Comparison of ENCODE assay signal across 1 cellular context in the genomic region with DNA sequence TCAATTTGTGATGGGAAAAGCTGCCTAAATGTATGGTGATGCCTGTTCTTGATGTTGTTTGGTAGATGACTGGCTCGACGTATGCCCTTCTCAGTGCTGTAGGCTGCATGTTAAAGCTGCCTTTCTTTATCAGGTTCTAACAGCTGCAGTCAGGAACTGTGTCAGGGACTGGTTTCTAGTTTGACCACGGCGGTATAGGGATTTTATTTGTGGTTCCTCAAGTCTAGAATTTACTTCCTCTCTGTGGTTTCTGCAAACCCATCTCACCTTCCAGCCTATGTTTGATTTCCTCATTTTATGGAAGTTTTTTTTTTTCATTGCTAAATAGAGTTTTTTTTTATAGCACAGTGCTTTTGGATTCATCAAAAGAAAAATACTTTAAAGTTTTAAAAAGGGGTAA.
TF ChIP-seq lines count a peak whose summit lies in the region.

No MANE protein-coding gene starts in this region.

TF ChIP-seq in GM12878, 131 proteins besides CTCF, POLR2A, EP300 and RAD21 (continues in another document):
- no peak for TF ChIP-seq CHD2 (IDR thresholded peaks at IDR 0.05; ENCODE audit: borderline replicate concordance, low read depth, low read length)
- TF ChIP-seq POU2F2 (IDR thresholded peaks at IDR 0.05; ENCODE audit: borderline replicate concordance, low read depth, low read length): 0 out of 3 replicates have a peak, but pooled peaks have one; percentile 41
- 0 out of 2 replicates have a peak, but pooled peaks have one; percentile 42 for TF ChIP-seq DPF2 (IDR thresholded peaks at IDR 0.05)
- TF ChIP-seq IRF4 (IDR thresholded peaks at IDR 0.05; ENCODE audit: low read depth, low read length): 0 out of 2 replicates have a peak, but pooled peaks have one; percentile 31
- peak; percentile 30; the same call in 1 of the 2 replicates for TF ChIP-seq JUNB (IDR thresholded peaks at IDR 0.05)
- TF ChIP-seq TBL1XR1 (IDR thresholded peaks at IDR 0.05; ENCODE audit: low read depth, low read length): peak; percentile 71; the same call in 1 of the 2 replicates
- TF ChIP-seq, protein P1, sequence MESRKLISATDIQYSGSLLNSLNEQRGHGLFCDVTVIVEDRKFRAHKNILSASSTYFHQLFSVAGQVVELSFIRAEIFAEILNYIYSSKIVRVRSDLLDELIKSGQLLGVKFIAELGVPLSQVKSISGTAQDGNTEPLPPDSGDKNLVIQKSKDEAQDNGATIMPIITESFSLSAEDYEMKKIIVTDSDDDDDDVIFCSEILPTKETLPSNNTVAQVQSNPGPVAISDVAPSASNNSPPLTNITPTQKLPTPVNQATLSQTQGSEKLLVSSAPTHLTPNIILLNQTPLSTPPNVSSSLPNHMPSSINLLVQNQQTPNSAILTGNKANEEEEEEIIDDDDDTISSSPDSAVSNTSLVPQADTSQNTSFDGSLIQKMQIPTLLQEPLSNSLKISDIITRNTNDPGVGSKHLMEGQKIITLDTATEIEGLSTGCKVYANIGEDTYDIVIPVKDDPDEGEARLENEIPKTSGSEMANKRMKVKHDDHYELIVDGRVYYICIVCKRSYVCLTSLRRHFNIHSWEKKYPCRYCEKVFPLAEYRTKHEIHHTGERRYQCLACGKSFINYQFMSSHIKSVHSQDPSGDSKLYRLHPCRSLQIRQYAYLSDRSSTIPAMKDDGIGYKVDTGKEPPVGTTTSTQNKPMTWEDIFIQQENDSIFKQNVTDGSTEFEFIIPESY (IDR thresholded peaks at IDR 0.05): no peak
- TF ChIP-seq, protein P2, sequence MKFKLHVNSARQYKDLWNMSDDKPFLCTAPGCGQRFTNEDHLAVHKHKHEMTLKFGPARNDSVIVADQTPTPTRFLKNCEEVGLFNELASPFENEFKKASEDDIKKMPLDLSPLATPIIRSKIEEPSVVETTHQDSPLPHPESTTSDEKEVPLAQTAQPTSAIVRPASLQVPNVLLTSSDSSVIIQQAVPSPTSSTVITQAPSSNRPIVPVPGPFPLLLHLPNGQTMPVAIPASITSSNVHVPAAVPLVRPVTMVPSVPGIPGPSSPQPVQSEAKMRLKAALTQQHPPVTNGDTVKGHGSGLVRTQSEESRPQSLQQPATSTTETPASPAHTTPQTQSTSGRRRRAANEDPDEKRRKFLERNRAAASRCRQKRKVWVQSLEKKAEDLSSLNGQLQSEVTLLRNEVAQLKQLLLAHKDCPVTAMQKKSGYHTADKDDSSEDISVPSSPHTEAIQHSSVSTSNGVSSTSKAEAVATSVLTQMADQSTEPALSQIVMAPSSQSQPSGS (IDR thresholded peaks at IDR 0.05; ENCODE audit: low read length): peak; percentile 72; the same call in 1 of the 2 replicates
- peak; percentile 87 for TF ChIP-seq IKZF1 (conservative IDR thresholded peaks at IDR 0.05)
- 0 out of 2 replicates have a peak, but pooled peaks have one; percentile 40 for TF ChIP-seq GABPA (IDR thresholded peaks at IDR 0.05; ENCODE audit: low read depth)
- TF ChIP-seq SPI1 (IDR thresholded peaks at IDR 0.05; ENCODE audit: borderline replicate concordance, insufficient read depth, low read depth, low read length): peak; percentile 88
- no peak for TF ChIP-seq TAF1 (IDR thresholded peaks at IDR 0.05; ENCODE audit: borderline replicate concordance, low read depth, low read length)
- TF ChIP-seq EED (IDR thresholded peaks at IDR 0.05; ENCODE audit: low read depth): peak; percentile 87
- TF ChIP-seq RUNX3 (IDR thresholded peaks at IDR 0.05; ENCODE audit: low read length): peak; percentile 100
- no peak for TF ChIP-seq PAX8 (IDR thresholded peaks at IDR 0.05)
- TF ChIP-seq YBX1 (IDR thresholded peaks at IDR 0.05): no peak
- peak; percentile 61 for TF ChIP-seq ATF7 (IDR thresholded peaks at IDR 0.05; ENCODE audit: low read depth)
- TF ChIP-seq, protein P3, sequence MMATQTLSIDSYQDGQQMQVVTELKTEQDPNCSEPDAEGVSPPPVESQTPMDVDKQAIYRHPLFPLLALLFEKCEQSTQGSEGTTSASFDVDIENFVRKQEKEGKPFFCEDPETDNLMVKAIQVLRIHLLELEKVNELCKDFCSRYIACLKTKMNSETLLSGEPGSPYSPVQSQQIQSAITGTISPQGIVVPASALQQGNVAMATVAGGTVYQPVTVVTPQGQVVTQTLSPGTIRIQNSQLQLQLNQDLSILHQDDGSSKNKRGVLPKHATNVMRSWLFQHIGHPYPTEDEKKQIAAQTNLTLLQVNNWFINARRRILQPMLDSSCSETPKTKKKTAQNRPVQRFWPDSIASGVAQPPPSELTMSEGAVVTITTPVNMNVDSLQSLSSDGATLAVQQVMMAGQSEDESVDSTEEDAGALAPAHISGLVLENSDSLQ (IDR thresholded peaks at IDR 0.05): 0 out of 2 replicates have a peak, but pooled peaks have one; percentile 27
- 0 out of 2 replicates have a peak, but pooled peaks have one; percentile 35 for TF ChIP-seq ZNF217 (IDR thresholded peaks at IDR 0.05)
- peak; percentile 91 for TF ChIP-seq MLLT1 (IDR thresholded peaks at IDR 0.05)
- TF ChIP-seq BCL11A (IDR thresholded peaks at IDR 0.05; ENCODE audit: low read depth, low read length): peak; percentile 82
- peak; percentile 48; the same call in 1 of the 2 replicates for TF ChIP-seq NBN (IDR thresholded peaks at IDR 0.05)
- TF ChIP-seq BRCA1 (IDR thresholded peaks at IDR 0.05; ENCODE audit: low read depth, low read length): no peak
- no peak for TF ChIP-seq POLR2AphosphoS5 (IDR thresholded peaks at IDR 0.05; ENCODE audit: low read length)
- peak; percentile 74 for TF ChIP-seq ZNF384 (IDR thresholded peaks at IDR 0.05; ENCODE audit: borderline replicate concordance, low read depth, low read length)
- TF ChIP-seq MTA2 (IDR thresholded peaks at IDR 0.05; ENCODE audit: low read depth): peak; percentile 73
- peak; percentile 93 for TF ChIP-seq TCF12 (IDR thresholded peaks at IDR 0.05; ENCODE audit: low read depth, low read length)
- peak; percentile 55; the same call in 1 of the 2 replicates for TF ChIP-seq CREM (IDR thresholded peaks at IDR 0.05; ENCODE audit: low read depth)
- TF ChIP-seq KLF5 (IDR thresholded peaks at IDR 0.05; ENCODE audit: partially characterized antibody): no peak
- peak; percentile 68; the same call in 1 of the 2 replicates for TF ChIP-seq NR2F1 (conservative IDR thresholded peaks at IDR 0.05)
- TF ChIP-seq NFYA (IDR thresholded peaks at IDR 0.05; ENCODE audit: borderline replicate concordance, low read depth, low read length): no peak
- TF ChIP-seq CBX5 (IDR thresholded peaks at IDR 0.05; ENCODE audit: low read depth): 0 out of 2 replicates have a peak, but pooled peaks have one; percentile 22
- TF ChIP-seq CBFB (IDR thresholded peaks at IDR 0.05; ENCODE audit: low read depth): peak; percentile 91
- peak in 1 of 2 experiments; percentile 92; a peak in 2 of 4 replicates for TF ChIP-seq CEBPB (IDR thresholded peaks at IDR 0.05; ENCODE audit: borderline replicate concordance in 1 of 2, low read depth in 2 of 2, low read length in 2 of 2)
- TF ChIP-seq, protein P4, sequence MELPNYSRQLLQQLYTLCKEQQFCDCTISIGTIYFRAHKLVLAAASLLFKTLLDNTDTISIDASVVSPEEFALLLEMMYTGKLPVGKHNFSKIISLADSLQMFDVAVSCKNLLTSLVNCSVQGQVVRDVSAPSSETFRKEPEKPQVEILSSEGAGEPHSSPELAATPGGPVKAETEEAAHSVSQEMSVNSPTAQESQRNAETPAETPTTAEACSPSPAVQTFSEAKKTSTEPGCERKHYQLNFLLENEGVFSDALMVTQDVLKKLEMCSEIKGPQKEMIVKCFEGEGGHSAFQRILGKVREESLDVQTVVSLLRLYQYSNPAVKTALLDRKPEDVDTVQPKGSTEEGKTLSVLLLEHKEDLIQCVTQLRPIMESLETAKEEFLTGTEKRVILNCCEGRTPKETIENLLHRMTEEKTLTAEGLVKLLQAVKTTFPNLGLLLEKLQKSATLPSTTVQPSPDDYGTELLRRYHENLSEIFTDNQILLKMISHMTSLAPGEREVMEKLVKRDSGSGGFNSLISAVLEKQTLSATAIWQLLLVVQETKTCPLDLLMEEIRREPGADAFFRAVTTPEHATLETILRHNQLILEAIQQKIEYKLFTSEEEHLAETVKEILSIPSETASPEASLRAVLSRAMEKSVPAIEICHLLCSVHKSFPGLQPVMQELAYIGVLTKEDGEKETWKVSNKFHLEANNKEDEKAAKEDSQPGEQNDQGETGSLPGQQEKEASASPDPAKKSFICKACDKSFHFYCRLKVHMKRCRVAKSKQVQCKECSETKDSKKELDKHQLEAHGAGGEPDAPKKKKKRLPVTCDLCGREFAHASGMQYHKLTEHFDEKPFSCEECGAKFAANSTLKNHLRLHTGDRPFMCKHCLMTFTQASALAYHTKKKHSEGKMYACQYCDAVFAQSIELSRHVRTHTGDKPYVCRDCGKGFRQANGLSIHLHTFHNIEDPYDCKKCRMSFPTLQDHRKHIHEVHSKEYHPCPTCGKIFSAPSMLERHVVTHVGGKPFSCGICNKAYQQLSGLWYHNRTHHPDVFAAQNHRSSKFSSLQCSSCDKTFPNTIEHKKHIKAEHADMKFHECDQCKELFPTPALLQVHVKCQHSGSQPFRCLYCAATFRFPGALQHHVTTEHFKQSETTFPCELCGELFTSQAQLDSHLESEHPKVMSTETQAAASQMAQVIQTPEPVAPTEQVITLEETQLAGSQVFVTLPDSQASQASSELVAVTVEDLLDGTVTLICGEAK (IDR thresholded peaks at IDR 0.05; ENCODE audit: borderline replicate concordance): no peak
- peak; percentile 84; the same call in 1 of the 2 replicates for TF ChIP-seq PAX5 (IDR thresholded peaks at IDR 0.05; ENCODE audit: borderline replicate concordance, low read depth, low read length)
- no peak for TF ChIP-seq HCFC1 (IDR thresholded peaks at IDR 0.05; ENCODE audit: low read length)
- TF ChIP-seq PRDM15 (CRISPR knock-in tag; IDR thresholded peaks at IDR 0.05): no peak
- TF ChIP-seq, protein P5, sequence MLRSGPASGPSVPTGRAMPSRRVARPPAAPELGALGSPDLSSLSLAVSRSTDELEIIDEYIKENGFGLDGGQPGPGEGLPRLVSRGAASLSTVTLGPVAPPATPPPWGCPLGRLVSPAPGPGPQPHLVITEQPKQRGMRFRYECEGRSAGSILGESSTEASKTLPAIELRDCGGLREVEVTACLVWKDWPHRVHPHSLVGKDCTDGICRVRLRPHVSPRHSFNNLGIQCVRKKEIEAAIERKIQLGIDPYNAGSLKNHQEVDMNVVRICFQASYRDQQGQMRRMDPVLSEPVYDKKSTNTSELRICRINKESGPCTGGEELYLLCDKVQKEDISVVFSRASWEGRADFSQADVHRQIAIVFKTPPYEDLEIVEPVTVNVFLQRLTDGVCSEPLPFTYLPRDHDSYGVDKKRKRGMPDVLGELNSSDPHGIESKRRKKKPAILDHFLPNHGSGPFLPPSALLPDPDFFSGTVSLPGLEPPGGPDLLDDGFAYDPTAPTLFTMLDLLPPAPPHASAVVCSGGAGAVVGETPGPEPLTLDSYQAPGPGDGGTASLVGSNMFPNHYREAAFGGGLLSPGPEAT (IDR thresholded peaks at IDR 0.05; ENCODE audit: low read depth): peak; percentile 79
- peak; percentile 86 to 90 for TF ChIP-seq IKZF2 (IDR thresholded peaks at IDR 0.05)
- peak; percentile 81; the same call in 1 of the 2 replicates for TF ChIP-seq FOXM1 (IDR thresholded peaks at IDR 0.05; ENCODE audit: low read depth, low read length)
- peak; percentile 95; the same call in 1 of the 2 replicates for TF ChIP-seq MTA3 (IDR thresholded peaks at IDR 0.05; ENCODE audit: borderline replicate concordance, low read length)
- TF ChIP-seq ETV6 (conservative IDR thresholded peaks at IDR 0.05 in 1 of 2, IDR thresholded peaks at IDR 0.05 in 1 of 2; ENCODE audit: borderline replicate concordance in 1 of 2, low read depth in 1 of 2): peak in 1 of 2 experiments; percentile 96; a peak in 2 of 4 replicates
- no peak for TF ChIP-seq CBX3 (IDR thresholded peaks at IDR 0.05; ENCODE audit: borderline replicate concordance, low read depth)
- TF ChIP-seq ZBED1 (IDR thresholded peaks at IDR 0.05; ENCODE audit: borderline replicate concordance): 0 out of 2 replicates have a peak, but pooled peaks have one; percentile 49
- TF ChIP-seq TCF3 (IDR thresholded peaks at IDR 0.05; ENCODE audit: borderline replicate concordance, insufficient read depth, low read depth, low read length): peak; percentile 80; the same call in 1 of the 2 replicates
- peak; percentile 93 for TF ChIP-seq NFIC (IDR thresholded peaks at IDR 0.05; ENCODE audit: low read depth, low read length)
- TF ChIP-seq CREB1 (IDR thresholded peaks at IDR 0.05; ENCODE audit: low read depth): 0 out of 2 replicates have a peak, but pooled peaks have one; percentile 49
- TF ChIP-seq EZH2 (IDR thresholded peaks at IDR 0.05; ENCODE audit: borderline replicate concordance, control insufficient read depth, low read depth, low read length): 0 out of 2 replicates have a peak, but pooled peaks have one; percentile 58
